In the genomic region with DNA sequence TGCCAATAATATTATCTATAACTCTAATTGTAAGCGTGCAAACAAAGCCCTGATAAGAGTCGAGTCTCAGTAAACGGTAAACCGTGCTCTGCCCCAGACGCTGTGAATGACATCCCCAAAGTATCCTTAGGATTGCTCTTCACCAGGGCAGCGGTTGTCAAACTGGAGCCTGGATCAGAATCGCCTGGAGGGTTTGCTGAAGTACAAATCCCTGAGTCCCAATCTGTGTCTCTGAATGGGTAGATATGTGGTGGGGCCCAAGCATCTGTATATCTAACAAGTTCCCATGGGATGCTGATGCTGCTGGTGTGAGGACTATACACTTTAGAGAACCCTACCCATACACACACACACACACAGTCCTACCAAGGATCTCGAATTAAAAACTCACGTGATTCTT, we compare ENCODE assay signal across 9 cellular contexts. TPM values are rescaled to one million over a fixed set of nuclear protein-coding genes. Genes with fewer than 3 reads are reported as not detected.
DNase-seq lines count a peak whose midpoint lies in the region; ATAC-seq, FAIRE-seq and TF ChIP-seq lines count a peak whose summit lies in the region.
"Had no signal": no experiment of that assay in that cellular context is flagged by ENCODE, and none has a peak within 500 bp of the region (broad histone marks: within the 10 kb centered on the region; RNA-seq: fewer than 3 reads in every experiment).

No MANE protein-coding gene starts in this region.

- H3K4me3 Mint-ChIP-seq in activated naive CD4-positive, alpha-beta T cell treated with anti-CD3 and anti-CD28 coated beads for 36 hours = peak overlapping the region; percentile 79
- peak overlapping the region; percentile 7 for H3K4me3 Mint-ChIP-seq in activated CD4-positive, alpha-beta memory T cell treated with anti-CD3 and anti-CD28 coated beads, Interleukin-2, amount 10 ng/mL, durations not matched to agents 7 days and 5 days
- peak overlapping the region; percentile 92 for H3K4me3 Mint-ChIP-seq in type B pancreatic cell

- CTCF ChIA-PET in activated naive CD4-positive, alpha-beta T cell treated with anti-CD3 and anti-CD28 coated beads for 36 hours (lab: Charles Lee) = interaction anchor here (1.5 to 2.2 kb wide), 4 partner anchors 8 to 289 kb away, joined by 4 to 7 read pairs (median 6); no protein-coding TSS in a partner anchor
- CTCF ChIA-PET in activated CD4-positive, alpha-beta memory T cell treated with anti-CD3 and anti-CD28 coated beads, Interleukin-2, amount 10 ng/mL, durations not matched to agents 7 days and 5 days (lab: Charles Lee) = interaction anchor here (1.3 to 1.5 kb wide), 3 partner anchors 14 to 239 kb away, joined by 4 to 6 read pairs (median 5); no protein-coding TSS in a partner anchor

- FAIRE-seq in pancreas (lab: Jason Lieb, UNC) = no peak

- POLR2A ChIA-PET in activated CD4-positive, alpha-beta memory T cell treated with anti-CD3 and anti-CD28 coated beads, Interleukin-2, amount 10 ng/mL, durations not matched to agents 7 days and 5 days (lab: Charles Lee) = no interaction called here

- 41% methylated on average over 9 of the region's 9 CpGs for WGBS in liver
- 30 to 31% methylated on average over 9 of the region's 9 CpGs for WGBS in pancreas, 2 donors

- TF ChIP-seq CTCF in liver (IDR thresholded peaks at IDR 0.05; ENCODE audit: low read depth, low read length, missing input control) (no peak), type B pancreatic cell (conservative IDR thresholded peaks at IDR 0.05) (no peak), pancreas (IDR thresholded peaks at IDR 0.05) (no peak)

- no peak overlapping the region for H3K9ac ChIP-seq in liver (ENCODE audit: low read depth in 1 of 2, low read length in 2 of 2)

- H3K36me3 ChIP-seq in liver (ENCODE audit: control insufficient read depth in 4 of 4, insufficient read depth in 3 of 4, low read depth in 1 of 4, low read length in 3 of 4) (peaks cover 0 to 1% (median 0%) of the 10 kb centered on the region in 4 donors), pancreas (no peaks in the 10 kb centered on the region)

- no peaks in the 10 kb centered on the region for H3K9me3 Mint-ChIP-seq in activated naive CD4-positive, alpha-beta T cell treated with anti-CD3 and anti-CD28 coated beads for 36 hours
- no peaks in the 10 kb centered on the region for H3K9me3 Mint-ChIP-seq in activated CD4-positive, alpha-beta memory T cell treated with anti-CD3 and anti-CD28 coated beads, Interleukin-2, amount 10 ng/mL, durations not matched to agents 7 days and 5 days
- no peaks in the 10 kb centered on the region for H3K9me3 Mint-ChIP-seq in type B pancreatic cell

- no peak for DNase-seq in activated naive CD4-positive, alpha-beta T cell treated with anti-CD3 and anti-CD28 coated beads for 36 hours
- DNase-seq in activated naive CD4-positive, alpha-beta T cell (lab: John Stamatoyannopoulos, UW) = no peak
- no peak for DNase-seq in activated CD4-positive, alpha-beta memory T cell treated with anti-CD3 and anti-CD28 coated beads, Interleukin-2, amount 10 ng/mL, durations not matched to agents 7 days and 5 days
- DNase-seq in type B pancreatic cell (ENCODE audit: extremely low spot score, unreplicated experiment) = no peak
- no peak for DNase-seq in pancreas

- intact Hi-C loops in activated naive CD4-positive, alpha-beta T cell treated with anti-CD3 and anti-CD28 coated beads for 36 hours (cut with micrococcal nuclease) = loop anchor here (5.0 to 10.0 kb wide), 2 partner anchors 370 to 777 kb away; partner anchors contain the start of gene SLC30A9
- intact Hi-C loops in pancreas (cut with DNase I) = loop anchor here in 1 of 3 donors (10.0 kb wide), 1 partner anchor 290 kb away; no protein-coding TSS in a partner anchor

- H3K27ac Mint-ChIP-seq in activated naive CD4-positive, alpha-beta T cell treated with anti-CD3 and anti-CD28 coated beads for 36 hours = no peak overlapping the region
- no peak overlapping the region for H3K27ac Mint-ChIP-seq in activated CD4-positive, alpha-beta memory T cell treated with anti-CD3 and anti-CD28 coated beads, Interleukin-2, amount 10 ng/mL, durations not matched to agents 7 days and 5 days
- H3K27ac Mint-ChIP-seq in type B pancreatic cell = peak overlapping the region; percentile 89

- H3K27me3 Mint-ChIP-seq in activated naive CD4-positive, alpha-beta T cell treated with anti-CD3 and anti-CD28 coated beads for 36 hours (ENCODE audit: low read depth) = peaks cover 54% of the 10 kb centered on the region
- peaks cover 55% of the 10 kb centered on the region for H3K27me3 Mint-ChIP-seq in activated CD4-positive, alpha-beta memory T cell treated with anti-CD3 and anti-CD28 coated beads, Interleukin-2, amount 10 ng/mL, durations not matched to agents 7 days and 5 days
- peaks cover 19% of the 10 kb centered on the region for H3K27me3 Mint-ChIP-seq in type B pancreatic cell

- H3K27me3 ChIP-seq in liver (ENCODE audit: control insufficient read depth in 4 of 4, insufficient read depth in 4 of 4, low read length in 3 of 4) (no peaks in the 10 kb centered on the region), pancreas (no peaks in the 10 kb centered on the region)

- H3K4me1 Mint-ChIP-seq in activated naive CD4-positive, alpha-beta T cell treated with anti-CD3 and anti-CD28 coated beads for 36 hours (ENCODE audit: low read depth) = peaks cover 22% of the 10 kb centered on the region
- H3K4me1 Mint-ChIP-seq in activated CD4-positive, alpha-beta memory T cell treated with anti-CD3 and anti-CD28 coated beads, Interleukin-2, amount 10 ng/mL, durations not matched to agents 7 days and 5 days = peaks cover 30% of the 10 kb centered on the region
- peaks cover 19% of the 10 kb centered on the region for H3K4me1 Mint-ChIP-seq in type B pancreatic cell (ENCODE audit: unreplicated experiment)

- TF ChIP-seq RAD21 in liver (IDR thresholded peaks at IDR 0.05) = no peak

- ATAC-seq in GM19351 (IDR thresholded peaks at IDR 0.05; ENCODE audit: unreplicated experiment) (no peak), pancreas (no peak), GM21723 (IDR thresholded peaks at IDR 0.05; ENCODE audit: unreplicated experiment) (no peak)

- H3K4me3 ChIP-seq in liver (ENCODE audit: low read depth in 1 of 3, low read length in 3 of 3) (no peak overlapping the region), pancreas (peak overlapping the region in 2 of 4 donors; percentile 86 to 93)

- H3K9me3 ChIP-seq in liver (ENCODE audit: control insufficient read depth in 4 of 4, low read length in 3 of 4) = no peaks in the 10 kb centered on the region
- no peaks in the 10 kb centered on the region for H3K9me3 ChIP-seq in pancreas

- H3K4me1 ChIP-seq in liver (ENCODE audit: control insufficient read depth in 4 of 4, insufficient read depth in 4 of 4, low read length in 3 of 4) (peaks cover 2 to 32% (median 25%) of the 10 kb centered on the region in 4 donors), pancreas (peaks cover 0 to 23% (median 7%) of the 10 kb centered on the region in 3 donors)

- H3K36me3 Mint-ChIP-seq in activated naive CD4-positive, alpha-beta T cell treated with anti-CD3 and anti-CD28 coated beads for 36 hours (ENCODE audit: low read depth) = no peaks in the 10 kb centered on the region
- H3K36me3 Mint-ChIP-seq in activated CD4-positive, alpha-beta memory T cell treated with anti-CD3 and anti-CD28 coated beads, Interleukin-2, amount 10 ng/mL, durations not matched to agents 7 days and 5 days (ENCODE audit: low read depth) = peaks cover 4% of the 10 kb centered on the region
- no peaks in the 10 kb centered on the region for H3K36me3 Mint-ChIP-seq in type B pancreatic cell

- H3K27ac ChIP-seq in liver (ENCODE audit: low read depth in 1 of 2, low read length in 2 of 2) = peak overlapping the region; percentile 31 to 68
- peak overlapping the region in 2 of 4 donors; percentile 37 to 88 for H3K27ac ChIP-seq in pancreas

TF ChIP-seq in liver, 16 proteins besides CTCF, POLR2A, EP300 and RAD21:
- TF ChIP-seq FOXA2 (IDR thresholded peaks at IDR 0.05) (no peak), HNF4G (IDR thresholded peaks at IDR 0.05) (no peak)

RNA-seq across cellular contexts. Expression of gene APBB2, which starts 0.8 kb away (rescaled TPM):
- 1 to 10 TPM; 4.5 to 4.8 TPM for total RNA-seq in activated naive CD4-positive, alpha-beta T cell treated with anti-CD3 and anti-CD28 coated beads for 36 hours
- total RNA-seq in activated CD4-positive, alpha-beta memory T cell treated with anti-CD3 and anti-CD28 coated beads, Interleukin-2, amount 10 ng/mL, durations not matched to agents 7 days and 5 days = 1 to 10 TPM in 1 of 2 experiments, under 1 TPM in 1; 0.75 to 1.3 TPM
- 10 to 100 TPM in 1 of 2 donors, 1 to 10 TPM in 1; 8.8 to 31.5 TPM for total RNA-seq in liver
- polyA plus RNA-seq in liver = 10 to 100 TPM in 1 of 2 donors, 1 to 10 TPM in 1; 4.8 to 13.5 TPM
- total RNA-seq in type B pancreatic cell (ENCODE audit: low replicate concordance) = 18.6 and 33.3 TPM in 2 replicates
- 10 to 100 TPM; 11.0 to 21.6 (median 12.6) TPM for total RNA-seq in pancreas
- polyA plus RNA-seq in pancreas = 10 to 100 TPM in 1 of 2 donors, 1 to 10 TPM in 1; 9.1 to 10.8 TPM

RNA-seq across cellular contexts. Expression of gene UCHL1, which starts 41.6 kb away (rescaled TPM):
- 1 to 10 TPM; 2.0 to 3.5 TPM for total RNA-seq in activated naive CD4-positive, alpha-beta T cell treated with anti-CD3 and anti-CD28 coated beads for 36 hours
- total RNA-seq in activated CD4-positive, alpha-beta memory T cell treated with anti-CD3 and anti-CD28 coated beads, Interleukin-2, amount 10 ng/mL, durations not matched to agents 7 days and 5 days = not detected
- under 1 TPM; 0.51 to 0.75 TPM for total RNA-seq in liver
- 1 to 10 TPM in 1 of 2 donors, under 1 TPM in 1; 0.65 to 2.6 TPM for polyA plus RNA-seq in liver
- total RNA-seq in type B pancreatic cell (ENCODE audit: low replicate concordance) = 45.1 and 183 TPM in 2 replicates
- 10 to 100 TPM in 3 of 6 donors, 1 to 10 TPM in 3; 2.7 to 21.9 (median 7.3) TPM for total RNA-seq in pancreas
- polyA plus RNA-seq in pancreas = 100 to 1,000 TPM in 1 of 2 donors, 10 to 100 TPM in 1; 50.8 to 198 TPM
- total RNA-seq: T-helper 1 cell treated with Interleukin-12 subunit alpha and Interleukin-12 subunit beta and Interleukin-4 antibody, amounts not matched to agents 30 ng/mL and 1 ng/mL, for 36 hours had no signal

Comparison
In these comparisons a context has a peak if more than half of its experiments do, and no peak if none do; other contexts are left out.
1. H3K4me3 Mint-ChIP-seq: peak in every context shown above with its lines; median percentile 92 in type B pancreatic cell; 79 in activated naive CD4-positive, alpha-beta T cell treated with anti-CD3 and anti-CD28 coated beads for 36 hours; 7 in activated CD4-positive, alpha-beta memory T cell treated with anti-CD3 and anti-CD28 coated beads, Interleukin-2, amount 10 ng/mL, durations not matched to agents 7 days and 5 days.